Comparison of ENCODE assay signal across 1 cellular context in the genomic region with DNA sequence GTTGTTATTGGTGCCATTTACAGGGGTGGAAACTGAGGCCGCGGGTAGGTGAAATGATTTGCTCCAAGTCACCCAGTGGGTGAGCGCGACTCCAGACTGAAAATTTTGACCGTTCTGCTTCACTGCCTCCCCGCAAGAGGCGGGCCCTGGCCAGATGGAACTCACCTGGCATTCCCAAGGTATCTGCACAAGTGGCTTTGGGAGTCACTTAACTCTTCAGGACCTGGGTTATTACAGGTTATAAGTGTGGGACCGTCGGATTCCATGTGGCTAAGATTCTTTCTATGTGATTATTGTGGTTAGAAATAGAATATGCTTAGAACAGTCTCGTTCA.
TF ChIP-seq lines count a peak whose summit lies in the region.

No MANE protein-coding gene starts in this region.

TF ChIP-seq in HCT116, 20 proteins besides CTCF, POLR2A, EP300 and RAD21 (continued from another document):
- TF ChIP-seq REST (IDR thresholded peaks at IDR 0.05; ENCODE audit: low read depth) (no peak), YY1 (IDR thresholded peaks at IDR 0.05; ENCODE audit: extremely low read depth, insufficient replicate concordance, low read depth, low read length) (no peak)
